ENCODE assay signal across 18 cellular contexts in genomic region chr4:158758142-158758541, GRCh38. TPM values are rescaled to one million over a fixed set of nuclear protein-coding genes. Genes with fewer than 3 reads are reported as not detected.
DNase-seq lines count a peak whose midpoint lies in the region; ATAC-seq lines count a peak whose summit lies in the region.
"Had no signal": no experiment of that assay in that cellular context is flagged by ENCODE, and none has a peak within 500 bp of the region (broad histone marks: within the 10 kb centered on the region; RNA-seq: fewer than 3 reads in every experiment).

No MANE protein-coding gene starts in this region.

- no peak overlapping the region for H3K4me3 Mint-ChIP-seq in natural killer cell treated with Interleukin-12 subunit alpha and Interleukin-12 subunit beta and Interleukin-15 and Interleukin-18, amount 100 ng/mL, for 72 hours
- no peak overlapping the region for H3K4me3 Mint-ChIP-seq in activated CD4-positive, alpha-beta memory T cell treated with anti-CD3 and anti-CD28 coated beads for 36 hours
- H3K4me3 Mint-ChIP-seq: CD14-positive monocyte, H9 had no signal

- H3K27me3 Mint-ChIP-seq in natural killer cell treated with Interleukin-12 subunit alpha and Interleukin-12 subunit beta and Interleukin-15 and Interleukin-18, amount 100 ng/mL, for 72 hours = peaks cover 16 to 26% of the 10 kb centered on the region in 2 donors
- H3K27me3 Mint-ChIP-seq in activated CD4-positive, alpha-beta memory T cell treated with anti-CD3 and anti-CD28 coated beads for 36 hours = peaks cover 13% of the 10 kb centered on the region

- H3K36me3 Mint-ChIP-seq in natural killer cell treated with Interleukin-12 subunit alpha and Interleukin-12 subunit beta and Interleukin-15 and Interleukin-18, amount 100 ng/mL, for 72 hours = no peaks in the 10 kb centered on the region
- peaks cover 2% of the 10 kb centered on the region for H3K36me3 Mint-ChIP-seq in activated CD4-positive, alpha-beta memory T cell treated with anti-CD3 and anti-CD28 coated beads for 36 hours
- H3K36me3 Mint-ChIP-seq: CD14-positive monocyte had no signal

- H3K4me1 Mint-ChIP-seq in natural killer cell treated with Interleukin-12 subunit alpha and Interleukin-12 subunit beta and Interleukin-15 and Interleukin-18, amount 100 ng/mL, for 72 hours (ENCODE audit: low read depth in 2 of 2) = peaks cover 0 to 9% of the 10 kb centered on the region in 2 donors
- peaks cover 4% of the 10 kb centered on the region for H3K4me1 Mint-ChIP-seq in activated CD4-positive, alpha-beta memory T cell treated with anti-CD3 and anti-CD28 coated beads for 36 hours (ENCODE audit: low read depth)
- H3K4me1 Mint-ChIP-seq: H9 had no signal

- no peaks in the 10 kb centered on the region for H3K36me3 ChIP-seq in effector memory CD4-positive, alpha-beta T cell (ENCODE audit: control insufficient read depth, insufficient read depth, low read length)

- no peak overlapping the region for H3K4me3 ChIP-seq in effector memory CD4-positive, alpha-beta T cell (ENCODE audit: insufficient read depth, low read depth, low read length, poor library complexity, severe bottlenecking)

- H3K27ac ChIP-seq in effector memory CD4-positive, alpha-beta T cell (ENCODE audit: insufficient read depth, low read length, poor library complexity, severe bottlenecking) = no peak overlapping the region
- H3K27ac ChIP-seq: HL-60 had no signal

- intact Hi-C loops in activated CD4-positive, alpha-beta memory T cell treated with anti-CD3 and anti-CD28 coated beads for 36 hours (cut with micrococcal nuclease) = no loop called here

- no peaks in the 10 kb centered on the region for H3K9me3 ChIP-seq in effector memory CD4-positive, alpha-beta T cell (ENCODE audit: control insufficient read depth, low read length)

- H3K4me1 ChIP-seq in effector memory CD4-positive, alpha-beta T cell (ENCODE audit: control insufficient read depth, insufficient read depth, low read length, poor library complexity, severe bottlenecking) = no peaks in the 10 kb centered on the region

- no peaks in the 10 kb centered on the region for H3K9me3 Mint-ChIP-seq in natural killer cell treated with Interleukin-12 subunit alpha and Interleukin-12 subunit beta and Interleukin-15 and Interleukin-18, amount 100 ng/mL, for 72 hours
- H3K9me3 Mint-ChIP-seq in activated CD4-positive, alpha-beta memory T cell treated with anti-CD3 and anti-CD28 coated beads for 36 hours = no peaks in the 10 kb centered on the region

- ATAC-seq in natural killer cell treated with Interleukin-12 subunit alpha and Interleukin-12 subunit beta and Interleukin-15 and Interleukin-18, amount 100 ng/mL, for 72 hours = no peak
- ATAC-seq: Right ventricle myocardium inferior had no signal

- H3K27ac Mint-ChIP-seq in natural killer cell treated with Interleukin-12 subunit alpha and Interleukin-12 subunit beta and Interleukin-15 and Interleukin-18, amount 100 ng/mL, for 72 hours = no peak overlapping the region
- no peak overlapping the region for H3K27ac Mint-ChIP-seq in activated CD4-positive, alpha-beta memory T cell treated with anti-CD3 and anti-CD28 coated beads for 36 hours
- H3K27ac Mint-ChIP-seq: H9 had no signal

- CTCF ChIA-PET in activated CD4-positive, alpha-beta memory T cell treated with anti-CD3 and anti-CD28 coated beads for 36 hours (lab: Charles Lee) = no interaction called here

- POLR2A ChIA-PET in activated CD4-positive, alpha-beta memory T cell treated with anti-CD3 and anti-CD28 coated beads for 36 hours (lab: Charles Lee) = no interaction called here

- DNase-seq in EH (ENCODE audit: low read depth) (peak; percentile 82), NCI-H226 (peak; percentile 9), fibroblast of peridontal ligament (ENCODE audit: extremely low read depth) (peak; percentile 62), putamen (ENCODE audit: low spot score) (no peak)
- no peak for DNase-seq in natural killer cell treated with Interleukin-12 subunit alpha and Interleukin-12 subunit beta and Interleukin-15 and Interleukin-18, amount 100 ng/mL, for 72 hours (ENCODE audit: low spot score)
- no peak for DNase-seq in activated CD4-positive, alpha-beta memory T cell treated with anti-CD3 and anti-CD28 coated beads for 36 hours
- DNase-seq in effector memory CD4-positive, alpha-beta T cell = no peak
- DNase-seq: GF-D8, H9, KG1, NCI-H1092 treated with DMSO at 0.1 percent for 48 hours, NCI-H1436 treated with DMSO at 0.1 percent for 48 hours, NCI-H2029, NCI-H524 treated with DMSO at 0.1 percent for 48 hours, OCI-M1 had no signal

- H3K27me3 ChIP-seq in effector memory CD4-positive, alpha-beta T cell (replicated peaks; ENCODE audit: control insufficient read depth, insufficient read depth, low read length, poor library complexity, severe bottlenecking) = no peaks in the 10 kb centered on the region

RNA-seq across cellular contexts. Expression of gene FNIP2, which starts 10.7 kb away (rescaled TPM):
- total RNA-seq in natural killer cell treated with Interleukin-12 subunit alpha and Interleukin-12 subunit beta and Interleukin-15 and Interleukin-18, amount 100 ng/mL, for 72 hours = 10 to 100 TPM; 17.5 to 35.6 TPM
- 10 to 100 TPM; 17.7 to 19.4 TPM for total RNA-seq in activated CD4-positive, alpha-beta memory T cell treated with anti-CD3 and anti-CD28 coated beads for 36 hours

RNA-seq across cellular contexts. Expression of gene PPID, which starts 34.9 kb away (rescaled TPM):
- 10 to 100 TPM; 32.8 to 55.6 TPM for total RNA-seq in natural killer cell treated with Interleukin-12 subunit alpha and Interleukin-12 subunit beta and Interleukin-15 and Interleukin-18, amount 100 ng/mL, for 72 hours
- total RNA-seq in activated CD4-positive, alpha-beta memory T cell treated with anti-CD3 and anti-CD28 coated beads for 36 hours = 10 to 100 TPM; 66.4 to 67.2 TPM

Comparison
In these comparisons a context has a peak if more than half of its experiments do, and no peak if none do; other contexts are left out.
1. DNase-seq: peak in EH (single experiment), NCI-H226 (single experiment) and fibroblast of peridontal ligament (single experiment); none in putamen (single experiment), natural killer cell treated with Interleukin-12 subunit alpha and Interleukin-12 subunit beta and Interleukin-15 and Interleukin-18, amount 100 ng/mL, for 72 hours (single experiment), activated CD4-positive, alpha-beta memory T cell treated with anti-CD3 and anti-CD28 coated beads for 36 hours (single experiment) and effector memory CD4-positive, alpha-beta T cell (0 of 3).